In genomic region chr18:686339-687111, GRCh38 we compare ENCODE assay signal across 1 cellular context.
TF ChIP-seq lines count a peak whose summit lies in the region.

No MANE protein-coding gene starts in this region.

TF ChIP-seq in K562, 482 proteins besides CTCF, POLR2A, EP300 and RAD21:
- TF ChIP-seq TEAD4 (IDR thresholded peaks at IDR 0.05; ENCODE audit: low read length): no peak
- 0 out of 2 replicates have a peak, but pooled peaks have one; percentile 44 for TF ChIP-seq TEAD4 (CRISPR knock-in tag; IDR thresholded peaks at IDR 0.05; ENCODE audit: borderline replicate concordance)
- no peak for TF ChIP-seq HOXB6 (CRISPR knock-in tag; IDR thresholded peaks at IDR 0.05; ENCODE audit: borderline replicate concordance)
- TF ChIP-seq TOE1 (IDR thresholded peaks at IDR 0.05; ENCODE audit: borderline replicate concordance): no peak
- 0 out of 2 replicates have a peak, but pooled peaks have one; percentile 62 for TF ChIP-seq TOE1 (CRISPR knock-in tag; IDR thresholded peaks at IDR 0.05; ENCODE audit: borderline replicate concordance, low read depth)
- TF ChIP-seq RBM22 (IDR thresholded peaks at IDR 0.05; ENCODE audit: low read depth, low read length, poor library complexity, severe bottlenecking): no peak
- no peak for TF ChIP-seq ZNF12 (CRISPR knock-in tag; IDR thresholded peaks at IDR 0.05)
- 0 out of 2 replicates have a peak, but pooled peaks have one; percentile 22 for TF ChIP-seq E2F5 (CRISPR knock-in tag; IDR thresholded peaks at IDR 0.05)
- TF ChIP-seq HES1 (IDR thresholded peaks at IDR 0.05; ENCODE audit: low read depth): no peak
- TF ChIP-seq DPF2 (IDR thresholded peaks at IDR 0.05): no peak
- TF ChIP-seq JUN (IDR thresholded peaks at IDR 0.05; ENCODE audit: borderline replicate concordance, low read depth, low read length): no peak
- TF ChIP-seq JUN (CRISPR knock-in tag; IDR thresholded peaks at IDR 0.05; ENCODE audit: borderline replicate concordance): no peak
- TF ChIP-seq POLR2G (IDR thresholded peaks at IDR 0.05; ENCODE audit: low read depth, low read length): peak; percentile 40; the same call in 1 of the 2 replicates
- peak; percentile 49; the same call in 1 of the 2 replicates for TF ChIP-seq TFAP4 (CRISPR knock-in tag; IDR thresholded peaks at IDR 0.05; ENCODE audit: borderline replicate concordance)
